18 cellular contexts compared by ENCODE assay signal in genomic region chr6:170404036-170404435, GRCh38.
DNase-seq lines count a peak whose midpoint lies in the region; TF ChIP-seq lines count a peak whose summit lies in the region.
"Had no signal": no experiment of that assay in that cellular context is flagged by ENCODE, and none has a peak within 500 bp of the region (broad histone marks: within the 10 kb centered on the region; RNA-seq: fewer than 3 reads in every experiment).

No MANE protein-coding gene starts in this region.

- peaks cover 47% of the 10 kb centered on the region for H3K4me1 ChIP-seq in skeletal muscle satellite cell (ENCODE audit: control insufficient read depth, insufficient read depth, low read length)
- H3K4me1 ChIP-seq in prostate gland (replicated peaks), result no peaks in the 10 kb centered on the region
- H3K4me1 ChIP-seq: left lung, SJCRH30, tibial artery had no signal

- peak overlapping the region; percentile 66 to 91 (median 78) for H3K27ac Mint-ChIP-seq in immature natural killer cell
- H3K27ac Mint-ChIP-seq: activated naive CD4-positive, alpha-beta T cell treated with anti-CD3 and anti-CD28 coated beads, Interleukin-2, amount 50 U/mL, for 24 hours had no signal

- no peaks in the 10 kb centered on the region for H3K27me3 Mint-ChIP-seq in immature natural killer cell (ENCODE audit: low read depth in 3 of 3)
- H3K27me3 Mint-ChIP-seq: activated naive CD4-positive, alpha-beta T cell treated with anti-CD3 and anti-CD28 coated beads, Interleukin-2, amount 50 U/mL, for 24 hours; naive thymus-derived CD8-positive, alpha-beta T cell had no signal

- H3K4me3 Mint-ChIP-seq in immature natural killer cell, result peak overlapping the region in 1 of 5 donors; percentile 26
- H3K4me3 Mint-ChIP-seq: activated naive CD4-positive, alpha-beta T cell treated with anti-CD3 and anti-CD28 coated beads, Interleukin-2, amount 50 U/mL, for 24 hours; naive thymus-derived CD8-positive, alpha-beta T cell had no signal

- H3K36me3 ChIP-seq in skeletal muscle satellite cell (ENCODE audit: insufficient read depth, low read length), result peaks cover 29% of the 10 kb centered on the region
- no peaks in the 10 kb centered on the region for H3K36me3 ChIP-seq in prostate gland

- intact Hi-C loops in prostate gland (cut with DNase I), result no loop called here

- H3K27ac ChIP-seq in prostate gland, result no peak overlapping the region
- H3K27ac ChIP-seq: hepatocyte, left lung, SJCRH30, tibial artery had no signal

- H3K27me3 ChIP-seq in skeletal muscle satellite cell (ENCODE audit: control insufficient read depth, insufficient read depth, low read length) (no peaks in the 10 kb centered on the region), prostate gland (replicated peaks; ENCODE audit: insufficient read depth) (no peaks in the 10 kb centered on the region)
- H3K27me3 ChIP-seq: hepatocyte, left lung, SJCRH30, tibial artery had no signal

- H3K4me3 ChIP-seq in skeletal muscle satellite cell (ENCODE audit: low read length) (no peak overlapping the region), prostate gland (no peak overlapping the region)
- H3K4me3 ChIP-seq: hepatocyte, left lung, SJCRH30, tibial artery had no signal

- H3K36me3 Mint-ChIP-seq in immature natural killer cell, result peaks cover 23 to 35% (median 33%) of the 10 kb centered on the region in 3 donors

- H3K4me1 Mint-ChIP-seq in immature natural killer cell, result peaks cover 56 to 79% of the 10 kb centered on the region in 2 donors

- H3K9me3 ChIP-seq in skeletal muscle satellite cell (replicated peaks; ENCODE audit: low read length) (no peaks in the 10 kb centered on the region), prostate gland (no peaks in the 10 kb centered on the region)
- H3K9me3 ChIP-seq: left lung, SJCRH30, tibial artery had no signal

- 73% methylated on average over 9 of the region's 9 CpGs for WGBS in prostate gland

- DNase-seq in NCI-H1694 (lab: John Stamatoyannopoulos, UW), result peak; percentile 40
- DNase-seq in cerebellum (ENCODE audit: low spot score), result peak; percentile 86
- DNase-seq in immature natural killer cell, result no peak
- DNase-seq in COLO829 (ENCODE audit: low spot score), result no peak
- no peak for DNase-seq in islet precursor cell
- DNase-seq in prostate gland (ENCODE audit: low spot score), result no peak
- DNase-seq in NCI-H2029 (lab: John Stamatoyannopoulos, UW), result no peak
- DNase-seq: activated CD4-positive, alpha-beta T cell treated with anti-CD3 and anti-CD28 coated beads, Interleukin-2, amount 50 U/mL, for 1 hour; activated T-cell treated with anti-CD3 and anti-CD28 coated beads for 4 hours; left lung; naive thymus-derived CD8-positive, alpha-beta T cell; right cardiac atrium; SJCRH30; stimulated activated CD4-positive, alpha-beta T cell treated with anti-CD3 and anti-CD28 coated beads, Interleukin-2, amount 100 ng/mL, for 48 hours; tibial artery had no signal

- no peak for TF ChIP-seq POLR2A in prostate gland (IDR thresholded peaks at IDR 0.05)

- no peak for TF ChIP-seq CTCF in prostate gland (IDR thresholded peaks at IDR 0.05)

- H3K9me3 Mint-ChIP-seq in immature natural killer cell, result no peaks in the 10 kb centered on the region
- H3K9me3 Mint-ChIP-seq: activated naive CD4-positive, alpha-beta T cell treated with anti-CD3 and anti-CD28 coated beads, Interleukin-2, amount 50 U/mL, for 24 hours; naive thymus-derived CD8-positive, alpha-beta T cell had no signal

- peak overlapping the region; percentile 55 for H3K9ac ChIP-seq in skeletal muscle satellite cell (ENCODE audit: low read depth, low read length)

- H3K4me2 ChIP-seq in skeletal muscle satellite cell (ENCODE audit: low read length), result peak overlapping the region; percentile 32
- H3K4me2 ChIP-seq: hepatocyte had no signal

Comparison
In these comparisons a context has a peak if more than half of its experiments do, and no peak if none do; other contexts are left out.
1. DNase-seq: peak in NCI-H1694 (single experiment) and cerebellum (single experiment); none in immature natural killer cell (0 of 3), COLO829 (single experiment), islet precursor cell (single experiment), prostate gland (single experiment) and NCI-H2029 (single experiment).